In genomic region chr10:75717126-75717916, GRCh38 we compare ENCODE assay signal across 20 cellular contexts.
DNase-seq lines count a peak whose midpoint lies in the region; ATAC-seq, FAIRE-seq and TF ChIP-seq lines count a peak whose summit lies in the region.
"Had no signal": no experiment of that assay in that cellular context is flagged by ENCODE, and none has a peak within 500 bp of the region (broad histone marks: within the 10 kb centered on the region; RNA-seq: fewer than 3 reads in every experiment).

No MANE protein-coding gene starts in this region.

- no peak for TF ChIP-seq EP300 in K562 (IDR thresholded peaks at IDR 0.05; ENCODE audit: low read length)

- H3K9me2 ChIP-seq in Loucy (replicated peaks; ENCODE audit: low read depth, low read length), result no peaks in the 10 kb centered on the region

- ATAC-seq in K562, result no peak
- peak; percentile 58 for ATAC-seq in left lobe of liver
- ATAC-seq in activated naive CD8-positive, alpha-beta T cell treated with anti-CD3 and anti-CD28 coated beads, Interleukin-2, amount 50 U/mL, for 24 hours, result no peak
- ATAC-seq in HG02885 (IDR thresholded peaks at IDR 0.05; ENCODE audit: poor library complexity, unreplicated experiment), result no peak
- ATAC-seq: GM12878 had no signal

- H3K79me2 ChIP-seq in Loucy (ENCODE audit: insufficient read depth, low read length) (no peaks in the 10 kb centered on the region), K562 (ENCODE audit: control insufficient read depth, insufficient read depth, low read length) (no peaks in the 10 kb centered on the region)

- H3F3A ChIP-seq in Loucy (ENCODE audit: low read depth), result no peaks in the 10 kb centered on the region

- CTCF ChIA-PET in K562 (lab: Yijun Ruan, JAX; ENCODE audit: low intra/inter-chr PET ratio), result no interaction called here

- H3K27me3 Mint-ChIP-seq in activated naive CD8-positive, alpha-beta T cell treated with anti-CD3 and anti-CD28 coated beads, Interleukin-2, amount 50 U/mL, for 24 hours, result peaks cover 8% of the 10 kb centered on the region

- H3K4me1 ChIP-seq in Loucy (ENCODE audit: insufficient read depth, low read length, poor library complexity, severe bottlenecking) (peaks cover 33% of the 10 kb centered on the region), K562 (replicated peaks in 1 of 2; ENCODE audit: control insufficient read depth in 2 of 2, insufficient read depth in 2 of 2, low read length in 2 of 2) (no peaks in the 10 kb centered on the region)
- H3K4me1 ChIP-seq: testis had no signal

- DNase-seq in Daoy (ENCODE audit: low read depth), result peak; percentile 3
- DNase-seq in K562 (ENCODE audit: extremely low read depth in 1 of 4, low spot score in 3 of 4), result no peak
- no peak for DNase-seq in left lobe of liver (ENCODE audit: low spot score)
- DNase-seq in activated naive CD8-positive, alpha-beta T cell treated with anti-CD3 and anti-CD28 coated beads, Interleukin-2, amount 50 U/mL, for 24 hours, result no peak
- no peak for DNase-seq in activated CD8-positive, alpha-beta memory T cell treated with anti-CD3 and anti-CD28 coated beads, Interleukin-2, amount 50 U/mL, for 48 hours
- no peak for DNase-seq in activated naive CD4-positive, alpha-beta T cell (lab: John Stamatoyannopoulos, UW)
- DNase-seq: effector memory CD4-positive, alpha-beta T cell; GDM1; Karpas-422; kidney glomerular epithelial cell; mesendoderm; NCI-H1417; testis had no signal

- no peak for TF ChIP-seq POLR2A in K562 (conservative IDR thresholded peaks at IDR 0.05)

- in situ Hi-C loops in K562 (cut with MboI), result no loop called here

- intact Hi-C loops in K562 (cut with micrococcal nuclease), result no loop called here

- H3K4me3 ChIP-seq in Loucy (ENCODE audit: low read length, poor library complexity, severe bottlenecking), result no peak overlapping the region
- H3K4me3 ChIP-seq in K562, result no peak overlapping the region
- H3K4me3 ChIP-seq: GM12878, testis had no signal

- H3K27ac ChIP-seq in K562 (ENCODE audit: extremely low read depth, low read depth, low read length), result no peak overlapping the region
- H3K27ac ChIP-seq: testis had no signal

- H3K36me3 Mint-ChIP-seq in activated naive CD8-positive, alpha-beta T cell treated with anti-CD3 and anti-CD28 coated beads, Interleukin-2, amount 50 U/mL, for 24 hours (ENCODE audit: low read depth), result no peaks in the 10 kb centered on the region

- H3K9me3 ChIP-seq in Loucy (ENCODE audit: insufficient read depth, low read depth, low read length) (no peaks in the 10 kb centered on the region), K562 (replicated peaks; ENCODE audit: control insufficient read depth, insufficient read depth, low read depth, low read length) (no peaks in the 10 kb centered on the region)
- H3K9me3 ChIP-seq: testis had no signal

- H3K27ac Mint-ChIP-seq in activated naive CD8-positive, alpha-beta T cell treated with anti-CD3 and anti-CD28 coated beads, Interleukin-2, amount 50 U/mL, for 24 hours, result no peak overlapping the region
- H3K27ac Mint-ChIP-seq: activated T-helper 2 cell treated with anti-CD3 and anti-CD28 coated beads, Interferon-gamma antibody, Interleukin-2, Interleukin-4, amounts not matched to agents 10 μg/mL and 5 μg/mL and 100 μg/mL, durations not matched to agents 14 hours and 24 hours and 36 hours; B cell; nephron; T-helper 2 cell treated with Interferon-gamma antibody and Interleukin-4, amounts not matched to agents 5 μg/mL and 100 μg/mL, for 36 hours had no signal

- H3K4me2 ChIP-seq in Loucy (ENCODE audit: low read depth, low read length, poor library complexity, severe bottlenecking), result peak overlapping the region; percentile 23
- no peak overlapping the region for H3K4me2 ChIP-seq in K562 (ENCODE audit: insufficient read depth, low read length)

- H2AFZ ChIP-seq in Loucy (ENCODE audit: low read length) (peak overlapping the region; percentile 4; the same call in 1 of the 2 replicates), K562 (ENCODE audit: low read depth, low read length) (no peak overlapping the region)

- H3K36me3 ChIP-seq in Loucy (ENCODE audit: insufficient read depth, low read length) (no peaks in the 10 kb centered on the region), K562 (ENCODE audit: control insufficient read depth, insufficient read depth, low read length) (no peaks in the 10 kb centered on the region)

- no peak overlapping the region for H3K4me3 Mint-ChIP-seq in activated naive CD8-positive, alpha-beta T cell treated with anti-CD3 and anti-CD28 coated beads, Interleukin-2, amount 50 U/mL, for 24 hours
- H3K4me3 Mint-ChIP-seq: B cell; nephron; T-helper 2 cell treated with Interferon-gamma antibody and Interleukin-4, amounts not matched to agents 5 μg/mL and 100 μg/mL, for 36 hours had no signal

- FAIRE-seq in K562 (lab: Jason Lieb, UNC), result no peak
- FAIRE-seq: GM12878 had no signal

- peak; percentile 71 for TF ChIP-seq CTCF in Loucy (conservative IDR thresholded peaks at IDR 0.05; ENCODE audit: low read length)
- TF ChIP-seq CTCF in K562 (IDR thresholded peaks at IDR 0.05 in 2 of 3, conservative IDR thresholded peaks at IDR 0.05 in 1 of 3; ENCODE audit: insufficient read depth in 2 of 3, low read depth in 1 of 3, low read length in 3 of 3), result peak in 2 of 3 experiments; percentile 10 to 31; a peak in 2 of 6 replicates

- no peaks in the 10 kb centered on the region for H3K4me1 Mint-ChIP-seq in activated naive CD8-positive, alpha-beta T cell treated with anti-CD3 and anti-CD28 coated beads, Interleukin-2, amount 50 U/mL, for 24 hours
- H3K4me1 Mint-ChIP-seq: B cell had no signal

- H3K27me3 ChIP-seq in Loucy (ENCODE audit: insufficient read depth, low read length, poor library complexity, severe bottlenecking), result no peaks in the 10 kb centered on the region
- no peaks in the 10 kb centered on the region for H3K27me3 ChIP-seq in K562 (ENCODE audit: control insufficient read depth in 2 of 2, insufficient read depth in 2 of 2, low read length in 2 of 2)
- H3K27me3 ChIP-seq: testis had no signal

- no peaks in the 10 kb centered on the region for H4K20me1 ChIP-seq in Loucy (ENCODE audit: insufficient read depth, low read length, poor library complexity, severe bottlenecking)
- no peaks in the 10 kb centered on the region for H4K20me1 ChIP-seq in K562 (replicated peaks; ENCODE audit: control insufficient read depth, insufficient read depth, low read length)

- H3K9me3 Mint-ChIP-seq in activated naive CD8-positive, alpha-beta T cell treated with anti-CD3 and anti-CD28 coated beads, Interleukin-2, amount 50 U/mL, for 24 hours, result no peaks in the 10 kb centered on the region
- H3K9me3 Mint-ChIP-seq: activated T-helper 2 cell treated with anti-CD3 and anti-CD28 coated beads, Interferon-gamma antibody, Interleukin-2, Interleukin-4, amounts not matched to agents 10 μg/mL and 5 μg/mL and 100 μg/mL, durations not matched to agents 14 hours and 24 hours and 36 hours; nephron; T-helper 2 cell treated with Interferon-gamma antibody and Interleukin-4, amounts not matched to agents 5 μg/mL and 100 μg/mL, for 36 hours had no signal

- POLR2A ChIA-PET in K562 (lab: Yijun Ruan, JAX), result interaction anchor here (0.6 to 1.3 kb wide), 4 partner anchors 10 to 12 kb away, joined by 3 to 5 read pairs (median 4); no protein-coding TSS in a partner anchor

- BruUV-seq in K562 (replicated peaks; lab: Mats Ljungman, UMichigan), result no TSS peak

- peak; percentile 30 to 43 for TF ChIP-seq RAD21 in K562 (CRISPR knock-in tag; conservative IDR thresholded peaks at IDR 0.05 in 1 of 2, IDR thresholded peaks at IDR 0.05 in 1 of 2)

- H3K9me1 ChIP-seq in K562 (ENCODE audit: control insufficient read depth, insufficient read depth, low read length), result no peaks in the 10 kb centered on the region

- no peak overlapping the region for H3K9ac ChIP-seq in Loucy (ENCODE audit: low read depth, low read length, poor library complexity, severe bottlenecking)
- no peak overlapping the region for H3K9ac ChIP-seq in K562 (ENCODE audit: insufficient read depth in 1 of 2, low read depth in 2 of 2, low read length in 2 of 2)

- under 1% methylated on average over 10 of the region's 10 CpGs for WGBS in K562 (ENCODE audit: insufficient coverage, low coverage, missing lambda C conversion rate)

TF ChIP-seq in K562, 482 proteins besides CTCF, POLR2A, EP300 and RAD21:
- TF ChIP-seq GTF2A2 (tag; IDR thresholded peaks at IDR 0.05), result no peak
- TF ChIP-seq ZNF263 (CRISPR knock-in tag; IDR thresholded peaks at IDR 0.05; ENCODE audit: borderline replicate concordance), result no peak
- no peak for TF ChIP-seq KDM5B (IDR thresholded peaks at IDR 0.05; ENCODE audit: insufficient replicate concordance, low read depth, low read length)
- TF ChIP-seq GMEB1 (CRISPR knock-in tag; IDR thresholded peaks at IDR 0.05), result no peak
